8 cellular contexts compared by ENCODE assay signal in the genomic region with DNA sequence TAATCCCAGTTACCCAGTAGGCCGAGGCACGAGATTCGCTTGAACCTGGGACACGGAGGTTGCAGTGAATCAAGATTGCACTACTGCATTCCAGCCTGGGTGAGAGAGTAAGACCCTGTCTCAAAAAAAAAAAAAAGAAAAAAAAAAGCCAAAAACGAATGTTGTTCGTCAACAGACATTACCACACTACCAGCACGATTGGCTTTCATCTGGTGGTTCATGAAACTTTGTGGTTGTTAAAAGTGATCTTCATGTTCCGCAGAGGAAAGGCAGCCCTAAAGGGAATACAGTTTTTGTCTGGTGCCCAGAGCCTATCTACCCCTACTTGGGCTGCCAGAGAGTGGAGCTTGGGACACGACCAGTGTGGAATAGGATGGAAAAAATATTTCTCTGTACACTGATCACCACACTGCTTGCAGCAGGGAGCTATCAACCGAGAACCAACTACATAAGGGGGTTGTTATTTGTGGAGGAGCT. TPM values are rescaled to one million over a fixed set of nuclear protein-coding genes. Genes with fewer than 3 reads are reported as not detected.
DNase-seq lines count a peak whose midpoint lies in the region; ATAC-seq lines count a peak whose summit lies in the region.

No MANE protein-coding gene starts in this region.

- peak overlapping the region in 12 of 21 experiments; percentile 19 to 97 (median 77) for H3K27ac ChIP-seq in skin epidermis

- no peak overlapping the region for H3K4me3 ChIP-seq in skin epidermis

- ATAC-seq in GM19452 (IDR thresholded peaks at IDR 0.05; ENCODE audit: unreplicated experiment) (peak; percentile 4), HG03103 (IDR thresholded peaks at IDR 0.05; ENCODE audit: low read depth, unreplicated experiment) (peak; percentile 3)

- peak; percentile 36 for DNase-seq in activated CD4-positive, alpha-beta T cell treated with anti-CD3 and anti-CD28 coated beads, Interleukin-2, amount 50 U/mL, for 1 hour
- DNase-seq in inferior parietal cortex (ENCODE audit: extremely low spot score) = no peak
- DNase-seq in iPS-NIHi7 (ENCODE audit: extremely low spot score) = no peak
- no peak for DNase-seq in mucosa of gallbladder (ENCODE audit: low spot score)
- no peak for DNase-seq in HuH-7.5 (ENCODE audit: low spot score)

RNA-seq across cellular contexts. Expression of a gene that starts 13.6 kb away (rescaled TPM):
- total RNA-seq in mucosa of gallbladder = 61.1 TPM
